In genomic region chr10:7703140-7703539, GRCh38 we compare ENCODE assay signal across 1 cellular context.
TF ChIP-seq lines count a peak whose summit lies in the region.

Gene ITIH2 (plus strand): TSS chr10:7703316. CDS start chr10:7703435, 119 bp downstream.

TF ChIP-seq in HepG2, 621 proteins besides CTCF, POLR2A, EP300 and RAD21 (continued from another document and continues in another):
- no peak for TF ChIP-seq ZNF318 (CRISPR knock-in tag; IDR thresholded peaks at IDR 0.05)
- no peak for TF ChIP-seq ZNF589 (CRISPR knock-in tag; conservative IDR thresholded peaks at IDR 0.05)
- no peak for TF ChIP-seq ZNF160 (CRISPR knock-in tag; IDR thresholded peaks at IDR 0.05)
- no peak for TF ChIP-seq NFYC (CRISPR knock-in tag; IDR thresholded peaks at IDR 0.05)
- no peak for TF ChIP-seq ZNF713 (CRISPR knock-in tag; IDR thresholded peaks at IDR 0.05)
- TF ChIP-seq SOX6 (IDR thresholded peaks at IDR 0.05): no peak
- peak; percentile 94 for TF ChIP-seq SOX6 (CRISPR knock-in tag; IDR thresholded peaks at IDR 0.05)
- TF ChIP-seq HMG20B (CRISPR knock-in tag; conservative IDR thresholded peaks at IDR 0.05): no peak
- TF ChIP-seq ZNF274 (CRISPR knock-in tag; IDR thresholded peaks at IDR 0.05): no peak
- no peak for TF ChIP-seq DNMT1 (CRISPR knock-in tag; IDR thresholded peaks at IDR 0.05)
- no peak for TF ChIP-seq CEBPZ (IDR thresholded peaks at IDR 0.05; ENCODE audit: low read length)
- no peak for TF ChIP-seq ZNF687 (CRISPR knock-in tag; IDR thresholded peaks at IDR 0.05)
- no peak for TF ChIP-seq ZNF569 (CRISPR knock-in tag; IDR thresholded peaks at IDR 0.05; ENCODE audit: borderline replicate concordance)
- TF ChIP-seq LCORL (IDR thresholded peaks at IDR 0.05): no peak
- TF ChIP-seq LCORL (CRISPR knock-in tag; IDR thresholded peaks at IDR 0.05): no peak
- TF ChIP-seq CCAR2 (optimal IDR thresholded peaks at IDR 0.05; ENCODE audit: low read depth, low read length): no peak
- TF ChIP-seq RXRB (CRISPR knock-in tag; IDR thresholded peaks at IDR 0.05; ENCODE audit: borderline replicate concordance): peak; percentile 77
- no peak for TF ChIP-seq FLYWCH1 (CRISPR knock-in tag; IDR thresholded peaks at IDR 0.05)
- no peak for TF ChIP-seq ZNF317 (CRISPR knock-in tag; IDR thresholded peaks at IDR 0.05)
- TF ChIP-seq PAF1 (CRISPR knock-in tag; IDR thresholded peaks at IDR 0.05): no peak
- no peak for TF ChIP-seq ZNF33B (CRISPR knock-in tag; IDR thresholded peaks at IDR 0.05)
- no peak for TF ChIP-seq ZNF276 (CRISPR knock-in tag; IDR thresholded peaks at IDR 0.05; ENCODE audit: low read depth)
- no peak for TF ChIP-seq ZNF646 (CRISPR knock-in tag; IDR thresholded peaks at IDR 0.05)
- 0 out of 2 replicates have a peak, but pooled peaks have one; percentile 43 for TF ChIP-seq ZNF749 (CRISPR knock-in tag; IDR thresholded peaks at IDR 0.05; ENCODE audit: borderline replicate concordance)
- no peak for TF ChIP-seq ELF3 (CRISPR knock-in tag; IDR thresholded peaks at IDR 0.05)
- TF ChIP-seq MTF1 (CRISPR knock-in tag; IDR thresholded peaks at IDR 0.05): no peak
- no peak for TF ChIP-seq EZH2 (conservative IDR thresholded peaks at IDR 0.05; ENCODE audit: low read depth, low read length)
- peak; percentile 71; the same call in 1 of the 2 replicates for TF ChIP-seq FOXA3 (CRISPR knock-in tag; IDR thresholded peaks at IDR 0.05)
- TF ChIP-seq ZNF280B (CRISPR knock-in tag; IDR thresholded peaks at IDR 0.05; ENCODE audit: borderline replicate concordance): no peak
- TF ChIP-seq ZFP90 (CRISPR knock-in tag; IDR thresholded peaks at IDR 0.05; ENCODE audit: borderline replicate concordance): no peak
- no peak; the same call in 1 of the 2 replicates for TF ChIP-seq DMAP1 (CRISPR knock-in tag; IDR thresholded peaks at IDR 0.05)
- TF ChIP-seq ZFP1 (CRISPR knock-in tag; IDR thresholded peaks at IDR 0.05): 0 out of 2 replicates have a peak, but pooled peaks have one; percentile 14
